ENCODE assay signal across 17 cellular contexts in genomic region chrX:115696039-115696438, GRCh38.
A peak's percentile ranks its signal among the peaks of the same experiment; 100 is the strongest.
DNase-seq lines count a peak whose midpoint lies in the region; ATAC-seq and TF ChIP-seq lines count a peak whose summit lies in the region.
"Had no signal": no experiment of that assay in that cellular context is flagged by ENCODE, and none has a peak within 500 bp of the region (broad histone marks: within the 10 kb centered on the region; RNA-seq: fewer than 3 reads in every experiment).

No MANE protein-coding gene starts in this region.

- H3K36me3 ChIP-seq in iPS-20b (ENCODE audit: insufficient read depth, low read depth, low read length) (no peaks in the 10 kb centered on the region), vagina (no peaks in the 10 kb centered on the region)
- H3K36me3 ChIP-seq: HAP-1 had no signal

- no peak overlapping the region for H3K4me2 ChIP-seq in H9 (ENCODE audit: insufficient read depth, insufficient read length, low read length)

- TF ChIP-seq CTCF in H9 (conservative IDR thresholded peaks at IDR 0.05): no peak
- no peak for TF ChIP-seq CTCF in WTC11 (IDR thresholded peaks at IDR 0.05)
- TF ChIP-seq CTCF in vagina (IDR thresholded peaks at IDR 0.05): no peak

- H2BK120ac ChIP-seq in H9 (ENCODE audit: low read depth, low read length, poor library complexity, severe bottlenecking): no peak overlapping the region

- no peak overlapping the region for H4K5ac ChIP-seq in H9 (ENCODE audit: insufficient read length, low read depth, low read length)

- H2BK15ac ChIP-seq in H9 (ENCODE audit: low read depth, low read length): no peak overlapping the region

- H3K4me3 Mint-ChIP-seq in H9 (peak overlapping the region in 1 of 2 experiments; percentile 23; a peak in 2 of 5 replicates), WTC11 (no peak overlapping the region)
- no peak overlapping the region for H3K4me3 Mint-ChIP-seq in activated CD4-positive, alpha-beta T cell treated with anti-CD3 and anti-CD28 coated beads, Interleukin-2, amount 10 ng/mL, durations not matched to agents 24 days and 14 days
- H3K4me3 Mint-ChIP-seq: CD4-positive, alpha-beta T cell had no signal

- H3K27me3 ChIP-seq in H9 (ENCODE audit: insufficient read depth, low read length) (no peaks in the 10 kb centered on the region), iPS-20b (ENCODE audit: insufficient read depth, low read length) (no peaks in the 10 kb centered on the region), vagina (no peaks in the 10 kb centered on the region)

- H3K9me3 Mint-ChIP-seq in H9 (no peaks in the 10 kb centered on the region; a peak in 2 of 5 replicates), WTC11 (no peaks in the 10 kb centered on the region)
- no peaks in the 10 kb centered on the region for H3K9me3 Mint-ChIP-seq in activated CD4-positive, alpha-beta T cell treated with anti-CD3 and anti-CD28 coated beads, Interleukin-2, amount 10 ng/mL, durations not matched to agents 24 days and 14 days
- H3K9me3 Mint-ChIP-seq: CD4-positive, alpha-beta T cell had no signal

- H3K23ac ChIP-seq in H9 (ENCODE audit: insufficient read length, low read depth, low read length): no peak overlapping the region

- H3K56ac ChIP-seq in H9 (ENCODE audit: insufficient read length, low read depth, low read length): no peak overlapping the region

- no peaks in the 10 kb centered on the region for H3K9me3 ChIP-seq in H9 (ENCODE audit: control insufficient read depth, low read depth, low read length)
- H3K9me3 ChIP-seq in iPS-20b (ENCODE audit: insufficient read depth, low read depth, low read length): no peaks in the 10 kb centered on the region
- no peaks in the 10 kb centered on the region for H3K9me3 ChIP-seq in vagina
- H3K9me3 ChIP-seq: Caco-2, HAP-1 had no signal

- H3K23me2 ChIP-seq in H9 (ENCODE audit: insufficient read length, low read depth, low read length, poor library complexity, severe bottlenecking): no peaks in the 10 kb centered on the region

- H2AFZ ChIP-seq in H9 (ENCODE audit: low read length): no peak overlapping the region

- POLR2A ChIA-PET in WTC11 (lab: Charles Lee): no interaction called here

- no peak overlapping the region for H3T11ph ChIP-seq in H9 (ENCODE audit: low read length)

- no peak overlapping the region for H4K91ac ChIP-seq in H9 (ENCODE audit: insufficient read length, low read depth, low read length)

- intact Hi-C loops in Right ventricle myocardium superior (cut with DNase I) (no loop called here), vagina (cut with DNase I) (no loop called here)
- intact Hi-C loops in activated CD4-positive, alpha-beta T cell treated with anti-CD3 and anti-CD28 coated beads, Interleukin-2, amount 10 ng/mL, durations not matched to agents 24 days and 14 days (cut with micrococcal nuclease): no loop called here

- no peak overlapping the region for H2BK5ac ChIP-seq in H9 (ENCODE audit: insufficient read length, low read length)

- no peak overlapping the region for H3K14ac ChIP-seq in H9 (ENCODE audit: insufficient read depth, low read length)

- TF ChIP-seq POLR2A in vagina (IDR thresholded peaks at IDR 0.05): no peak

- H3K27me3 Mint-ChIP-seq in H9 (ENCODE audit: low read depth) (0 out of 2 replicates have a peak, but pooled peaks cover under 1% of the 10 kb centered on the region), WTC11 (ENCODE audit: low read depth) (no peaks in the 10 kb centered on the region)
- H3K27me3 Mint-ChIP-seq in activated CD4-positive, alpha-beta T cell treated with anti-CD3 and anti-CD28 coated beads, Interleukin-2, amount 10 ng/mL, durations not matched to agents 24 days and 14 days: no peaks in the 10 kb centered on the region
- H3K27me3 Mint-ChIP-seq: CD4-positive, alpha-beta T cell had no signal

- no peak overlapping the region for H2BK12ac ChIP-seq in H9 (ENCODE audit: insufficient read length, low read depth, low read length)

- CTCF ChIA-PET in WTC11 (lab: Charles Lee): no interaction called here

- no peak overlapping the region for H3K18ac ChIP-seq in H9 (ENCODE audit: insufficient read length, low read depth, low read length)

- DNase-seq in ELF-1 (ENCODE audit: low read depth, low spot score): peak; percentile 63
- DNase-seq in H9: peak; percentile 82
- DNase-seq in WTC11 (ENCODE audit: low spot score): no peak
- DNase-seq in Right ventricle myocardium superior: no peak
- no peak for DNase-seq in vagina (ENCODE audit: extremely low spot score in 2 of 2)
- no peak for DNase-seq in cerebellar cortex (ENCODE audit: low spot score)
- DNase-seq in activated CD4-positive, alpha-beta T cell treated with anti-CD3 and anti-CD28 coated beads, Interleukin-2, amount 10 ng/mL, durations not matched to agents 24 days and 14 days: no peak
- DNase-seq: AML-193; Caco-2; CD4-positive, alpha-beta T cell; GDM1; GOT3; IMR-90 had no signal

- H3K4me1 ChIP-seq in H9 (ENCODE audit: insufficient read depth, low read length) (peaks cover 19% of the 10 kb centered on the region), iPS-20b (ENCODE audit: insufficient read depth, low read length) (peaks cover 13% of the 10 kb centered on the region), vagina (no peaks in the 10 kb centered on the region)
- H3K4me1 ChIP-seq: Caco-2 had no signal

- H3K4me3 ChIP-seq in iPS-20b (ENCODE audit: low read length) (no peak overlapping the region), vagina (no peak overlapping the region)
- H3K4me3 ChIP-seq: HAP-1, K562 had no signal

- no peak overlapping the region for H3K27ac ChIP-seq in H9 (ENCODE audit: insufficient read length, low read depth, low read length)
- H3K27ac ChIP-seq in iPS-20b (ENCODE audit: low read length): no peak overlapping the region
- H3K27ac ChIP-seq in vagina: no peak overlapping the region
- H3K27ac ChIP-seq: C4-2B had no signal

- ATAC-seq in WTC11 (peak; percentile 80), Right ventricle myocardium superior (ENCODE audit: poor library complexity) (no peak)
- ATAC-seq: K562 had no signal

- H3K4me1 Mint-ChIP-seq in H9 (peaks cover 43 to 48% of the 10 kb centered on the region in 2 experiments), WTC11 (peaks cover 44% of the 10 kb centered on the region)
- H3K4me1 Mint-ChIP-seq in activated CD4-positive, alpha-beta T cell treated with anti-CD3 and anti-CD28 coated beads, Interleukin-2, amount 10 ng/mL, durations not matched to agents 24 days and 14 days: no peaks in the 10 kb centered on the region

- no peaks in the 10 kb centered on the region for H3K79me2 ChIP-seq in H9 (ENCODE audit: insufficient read depth, low read length)

- H3K9ac ChIP-seq in H9 (ENCODE audit: extremely low read depth, insufficient read length, low read length) (no peak overlapping the region), iPS-20b (ENCODE audit: low read depth, low read length) (peak overlapping the region; percentile 45; the same call in 1 of the 2 replicates)

- no peak overlapping the region for H2AK5ac ChIP-seq in H9 (ENCODE audit: insufficient read length, low read length)

- no peaks in the 10 kb centered on the region for H3K79me1 ChIP-seq in H9 (ENCODE audit: insufficient read depth, low read depth, low read length, poor library complexity, severe bottlenecking)

- H3K27ac Mint-ChIP-seq in H9 (peak overlapping the region; percentile 85 to 100 (median 99)), WTC11 (peak overlapping the region; percentile 97)
- no peak overlapping the region for H3K27ac Mint-ChIP-seq in activated CD4-positive, alpha-beta T cell treated with anti-CD3 and anti-CD28 coated beads, Interleukin-2, amount 10 ng/mL, durations not matched to agents 24 days and 14 days
- H3K27ac Mint-ChIP-seq: CD4-positive, alpha-beta T cell had no signal

- WGBS in H9 (ENCODE audit: extremely low coverage, insufficient read length, low lambda C conversion rate): no CpG with 5 or more reads among the region's 6 CpGs

- H3K36me3 Mint-ChIP-seq in H9 (ENCODE audit: insufficient read depth in 1 of 3, low read depth in 3 of 3) (peaks cover 0 to 2% (median 0%) of the 10 kb centered on the region in 3 experiments; a peak in 1 of 7 replicates), WTC11 (no peaks in the 10 kb centered on the region)
- no peaks in the 10 kb centered on the region for H3K36me3 Mint-ChIP-seq in activated CD4-positive, alpha-beta T cell treated with anti-CD3 and anti-CD28 coated beads, Interleukin-2, amount 10 ng/mL, durations not matched to agents 24 days and 14 days (ENCODE audit: low read depth)

- H3K4ac ChIP-seq in H9 (ENCODE audit: low read depth, low read length): no peak overlapping the region

- H4K8ac ChIP-seq in H9 (replicated peaks; ENCODE audit: insufficient read length, low read depth, low read length): no peak overlapping the region

- H4K20me1 ChIP-seq in H9 (ENCODE audit: control insufficient read depth, insufficient read depth, insufficient read length): no peaks in the 10 kb centered on the region

- no peak overlapping the region for H2BK20ac ChIP-seq in H9 (ENCODE audit: low read depth, low read length, poor library complexity, severe bottlenecking)

TF ChIP-seq in WTC11, 78 proteins besides CTCF, POLR2A, EP300 and RAD21:
- TF ChIP-seq USF1 (CRISPR knock-in tag; IDR thresholded peaks at IDR 0.05): no peak
- 0 out of 2 replicates have a peak, but pooled peaks have one; percentile 42 for TF ChIP-seq FOXK1 (CRISPR knock-in tag; IDR thresholded peaks at IDR 0.05)

Comparison
In these comparisons a context has a peak if more than half of its experiments do, and no peak if none do; other contexts are left out.
1. DNase-seq: peak in ELF-1 (single experiment) and H9 (single experiment); none in WTC11 (single experiment), Right ventricle myocardium superior (single experiment), vagina (0 of 2), cerebellar cortex (single experiment) and activated CD4-positive, alpha-beta T cell treated with anti-CD3 and anti-CD28 coated beads, Interleukin-2, amount 10 ng/mL, durations not matched to agents 24 days and 14 days (single experiment).